In genomic region chr16:72467157-72467759, GRCh38 we compare ENCODE assay signal across 8 cellular contexts.
DNase-seq lines count a peak whose midpoint lies in the region; ATAC-seq, FAIRE-seq and TF ChIP-seq lines count a peak whose summit lies in the region.

No MANE protein-coding gene starts in this region.

- BruUV-seq in OCI-LY7 (replicated peaks; lab: Mats Ljungman, UMichigan) = no TSS peak

- ATAC-seq in activated T-cell treated with anti-CD3 and anti-CD28 coated beads, Interleukin-2, amount 50 U/mL, for 4 hours = no peak
- ATAC-seq in GM18867 (IDR thresholded peaks at IDR 0.05; ENCODE audit: unreplicated experiment) (no peak), GM18511 (IDR thresholded peaks at IDR 0.05; ENCODE audit: unreplicated experiment) (no peak)

- peak; percentile 38 for DNase-seq in EL
- DNase-seq in HTR-8/SVneo (ENCODE audit: insufficient read length, low spot score) = peak; percentile 17
- peak; percentile 46 for DNase-seq in OCI-LY7 (ENCODE audit: low spot score)
- no peak for DNase-seq in epithelial cell of proximal tubule (ENCODE audit: low read depth)
- peak; percentile 26 for DNase-seq in pulmonary artery endothelial cell (ENCODE audit: low read depth, low spot score)
- no peak for DNase-seq in activated T-cell treated with anti-CD3 and anti-CD28 coated beads, Interleukin-2, amount 50 U/mL, for 4 hours

- H3K79me2 ChIP-seq in OCI-LY7 (ENCODE audit: insufficient read depth, low read depth, low read length) = no peaks in the 10 kb centered on the region

- no peaks in the 10 kb centered on the region for H3K27me3 Mint-ChIP-seq in activated T-cell treated with anti-CD3 and anti-CD28 coated beads, Interleukin-2, amount 50 U/mL, for 4 hours (ENCODE audit: low read depth)

- TF ChIP-seq CTCF in OCI-LY7 (conservative IDR thresholded peaks at IDR 0.05; ENCODE audit: low read length) = peak; percentile 83
- peak; percentile 82 for TF ChIP-seq CTCF in epithelial cell of proximal tubule (conservative IDR thresholded peaks at IDR 0.05; ENCODE audit: low read depth, low read length)

- no peaks in the 10 kb centered on the region for H3K9me2 ChIP-seq in OCI-LY7 (ENCODE audit: insufficient read depth, low read length)

- H3K4me1 Mint-ChIP-seq in activated T-cell treated with anti-CD3 and anti-CD28 coated beads, Interleukin-2, amount 50 U/mL, for 4 hours (ENCODE audit: low read depth) = no peaks in the 10 kb centered on the region

- CTCF ChIA-PET in OCI-LY7 (lab: Charles Lee; ENCODE audit: unreplicated experiment) = interaction anchor here (0.6 kb wide), 1 partner anchor 67 kb away, joined by 4 read pairs; no protein-coding TSS in a partner anchor

- no peak overlapping the region for H3K4me3 ChIP-seq in OCI-LY7 (ENCODE audit: low read depth, low read length, poor library complexity, severe bottlenecking)
- no peak overlapping the region for H3K4me3 ChIP-seq in epithelial cell of proximal tubule (ENCODE audit: low read depth, low read length)

- no peaks in the 10 kb centered on the region for H4K20me1 ChIP-seq in OCI-LY7 (ENCODE audit: insufficient read depth, low read length)

- H3K4me1 ChIP-seq in OCI-LY7 (ENCODE audit: insufficient read depth, low read length, poor library complexity, severe bottlenecking) = no peaks in the 10 kb centered on the region

- H3K9me3 ChIP-seq in OCI-LY7 (ENCODE audit: low read length) = no peaks in the 10 kb centered on the region

- no peak overlapping the region for H2AFZ ChIP-seq in OCI-LY7 (ENCODE audit: low read length)

- H3K4me2 ChIP-seq in OCI-LY7 (ENCODE audit: low read length) = no peak overlapping the region

- no peak overlapping the region for H3K4me3 Mint-ChIP-seq in activated T-cell treated with anti-CD3 and anti-CD28 coated beads, Interleukin-2, amount 50 U/mL, for 4 hours

- FAIRE-seq in HTR-8/SVneo (lab: Jason Lieb, UNC) = no peak

- no peak overlapping the region for H3K27ac ChIP-seq in OCI-LY7 (ENCODE audit: low read depth, low read length, poor library complexity, severe bottlenecking)

- POLR2A ChIA-PET in OCI-LY7 (lab: Charles Lee) = interaction anchor here (0.6 kb wide), 1 partner anchor 709 kb away, joined by 3 read pairs; no protein-coding TSS in a partner anchor

- intact Hi-C loops in OCI-LY7 (cut with micrococcal nuclease; ENCODE audit: unreplicated experiment) = loop anchor here (1.0 to 5.0 kb wide), 2 partner anchors 65 to 342 kb away; no protein-coding TSS in a partner anchor

- no peaks in the 10 kb centered on the region for H3K36me3 ChIP-seq in OCI-LY7 (ENCODE audit: insufficient read depth, low read length)

- H3K36me3 Mint-ChIP-seq in activated T-cell treated with anti-CD3 and anti-CD28 coated beads, Interleukin-2, amount 50 U/mL, for 4 hours (ENCODE audit: insufficient read depth) = no peaks in the 10 kb centered on the region

- H3K9me3 Mint-ChIP-seq in activated T-cell treated with anti-CD3 and anti-CD28 coated beads, Interleukin-2, amount 50 U/mL, for 4 hours = no peaks in the 10 kb centered on the region

Comparison
In these comparisons a context has a peak if more than half of its experiments do, and no peak if none do; other contexts are left out.
1. DNase-seq: peak in EL (single experiment), HTR-8/SVneo (single experiment), OCI-LY7 (single experiment) and pulmonary artery endothelial cell (single experiment); none in epithelial cell of proximal tubule (single experiment) and activated T-cell treated with anti-CD3 and anti-CD28 coated beads, Interleukin-2, amount 50 U/mL, for 4 hours (single experiment).